1 cellular context compared by ENCODE assay signal in genomic region chr14:104106471-104106991, GRCh38.
TF ChIP-seq lines count a peak whose summit lies in the region.

No MANE protein-coding gene starts in this region.

TF ChIP-seq in HepG2, 621 proteins besides CTCF, POLR2A, EP300 and RAD21:
- TF ChIP-seq ETS1 (CRISPR knock-in tag; IDR thresholded peaks at IDR 0.05) (no peak), ZNF317 (CRISPR knock-in tag; IDR thresholded peaks at IDR 0.05) (no peak), ARID3A (IDR thresholded peaks at IDR 0.05; ENCODE audit: low read depth, low read length) (no peak), KDM5B (CRISPR knock-in tag; IDR thresholded peaks at IDR 0.05; ENCODE audit: borderline replicate concordance) (no peak), ZNF326 (CRISPR knock-in tag; IDR thresholded peaks at IDR 0.05; ENCODE audit: borderline replicate concordance) (no peak), ZNF44 (CRISPR knock-in tag; IDR thresholded peaks at IDR 0.05) (no peak), FOSL2 (CRISPR knock-in tag; IDR thresholded peaks at IDR 0.05) (no peak), ZMYM4 (CRISPR knock-in tag; IDR thresholded peaks at IDR 0.05) (no peak), ZNF20 (CRISPR knock-in tag; IDR thresholded peaks at IDR 0.05) (no peak), HHEX (CRISPR knock-in tag; IDR thresholded peaks at IDR 0.05) (no peak), KDM2A (CRISPR knock-in tag; IDR thresholded peaks at IDR 0.05; ENCODE audit: borderline replicate concordance, low read depth) (no peak), GMEB2 (CRISPR knock-in tag; IDR thresholded peaks at IDR 0.05; ENCODE audit: low read depth) (no peak), ZHX1 (CRISPR knock-in tag; IDR thresholded peaks at IDR 0.05; ENCODE audit: low read depth) (no peak), ZNF687 (CRISPR knock-in tag; IDR thresholded peaks at IDR 0.05) (no peak), ZNF75D (CRISPR knock-in tag; IDR thresholded peaks at IDR 0.05; ENCODE audit: borderline replicate concordance) (no peak), ZSCAN22 (CRISPR knock-in tag; IDR thresholded peaks at IDR 0.05) (no peak), REPIN1 (CRISPR knock-in tag; IDR thresholded peaks at IDR 0.05; ENCODE audit: borderline replicate concordance, low read depth) (no peak), ZFP1 (CRISPR knock-in tag; IDR thresholded peaks at IDR 0.05) (no peak), CHD4 (IDR thresholded peaks at IDR 0.05; ENCODE audit: borderline replicate concordance, low read length) (no peak), ZC3H4 (CRISPR knock-in tag; IDR thresholded peaks at IDR 0.05; ENCODE audit: borderline replicate concordance) (no peak)
